1 cellular context compared by ENCODE assay signal in the genomic region with DNA sequence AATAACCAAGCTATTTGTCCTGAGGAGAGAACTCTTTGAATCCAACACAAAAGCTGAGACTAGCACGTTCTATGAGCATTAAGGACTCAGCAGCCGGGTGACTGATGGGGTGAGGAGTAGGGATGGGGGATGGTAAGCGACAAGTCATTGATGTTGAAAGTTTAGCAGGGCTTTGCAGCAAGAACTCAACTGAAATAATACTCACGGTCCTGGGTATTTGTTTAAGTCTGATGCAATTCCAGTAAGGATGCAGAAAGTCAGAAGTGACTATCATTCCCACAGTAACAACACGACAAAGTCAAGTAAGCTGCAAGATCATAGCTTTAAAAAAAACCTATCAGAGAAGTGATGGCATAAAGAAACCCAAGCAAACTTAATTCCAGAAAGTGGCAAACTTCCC.
TF ChIP-seq lines count a peak whose summit lies in the region.

No MANE protein-coding gene starts in this region.

TF ChIP-seq in SK-N-SH treated with all-trans-retinoic acid at 6 μM for 48 hours, 23 proteins besides CTCF, POLR2A, EP300 and RAD21:
- TF ChIP-seq ZNF70 (CRISPR knock-in tag; IDR thresholded peaks at IDR 0.05) (no peak), PPARA (CRISPR knock-in tag; IDR thresholded peaks at IDR 0.05; ENCODE audit: borderline replicate concordance) (no peak), ARNTL (CRISPR knock-in tag; IDR thresholded peaks at IDR 0.05; ENCODE audit: borderline replicate concordance, low read depth) (no peak), CSDC2 (CRISPR knock-in tag; IDR thresholded peaks at IDR 0.05) (no peak), ZFP3 (CRISPR knock-in tag; IDR thresholded peaks at IDR 0.05) (no peak), ZNF8 (CRISPR knock-in tag; IDR thresholded peaks at IDR 0.05) (no peak)
- TF ChIP-seq, protein P1, sequence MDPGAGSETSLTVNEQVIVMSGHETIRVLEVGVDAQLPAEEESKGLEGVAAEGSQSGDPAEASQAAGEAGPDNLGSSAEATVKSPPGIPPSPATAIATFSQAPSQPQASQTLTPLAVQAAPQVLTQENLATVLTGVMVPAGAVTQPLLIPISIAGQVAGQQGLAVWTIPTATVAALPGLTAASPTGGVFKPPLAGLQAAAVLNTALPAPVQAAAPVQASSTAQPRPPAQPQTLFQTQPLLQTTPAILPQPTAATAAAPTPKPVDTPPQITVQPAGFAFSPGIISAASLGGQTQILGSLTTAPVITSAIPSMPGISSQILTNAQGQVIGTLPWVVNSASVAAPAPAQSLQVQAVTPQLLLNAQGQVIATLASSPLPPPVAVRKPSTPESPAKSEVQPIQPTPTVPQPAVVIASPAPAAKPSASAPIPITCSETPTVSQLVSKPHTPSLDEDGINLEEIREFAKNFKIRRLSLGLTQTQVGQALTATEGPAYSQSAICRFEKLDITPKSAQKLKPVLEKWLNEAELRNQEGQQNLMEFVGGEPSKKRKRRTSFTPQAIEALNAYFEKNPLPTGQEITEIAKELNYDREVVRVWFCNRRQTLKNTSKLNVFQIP (CRISPR knock-in tag; IDR thresholded peaks at IDR 0.05; ENCODE audit: borderline replicate concordance, low read depth): no peak
- TF ChIP-seq, protein P2, sequence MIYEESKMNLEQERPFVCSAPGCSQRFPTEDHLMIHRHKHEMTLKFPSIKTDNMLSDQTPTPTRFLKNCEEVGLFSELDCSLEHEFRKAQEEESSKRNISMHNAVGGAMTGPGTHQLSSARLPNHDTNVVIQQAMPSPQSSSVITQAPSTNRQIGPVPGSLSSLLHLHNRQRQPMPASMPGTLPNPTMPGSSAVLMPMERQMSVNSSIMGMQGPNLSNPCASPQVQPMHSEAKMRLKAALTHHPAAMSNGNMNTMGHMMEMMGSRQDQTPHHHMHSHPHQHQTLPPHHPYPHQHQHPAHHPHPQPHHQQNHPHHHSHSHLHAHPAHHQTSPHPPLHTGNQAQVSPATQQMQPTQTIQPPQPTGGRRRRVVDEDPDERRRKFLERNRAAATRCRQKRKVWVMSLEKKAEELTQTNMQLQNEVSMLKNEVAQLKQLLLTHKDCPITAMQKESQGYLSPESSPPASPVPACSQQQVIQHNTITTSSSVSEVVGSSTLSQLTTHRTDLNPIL (CRISPR knock-in tag; IDR thresholded peaks at IDR 0.05; ENCODE audit: low read depth): no peak
